In genomic region chr10:86254081-86254480, GRCh38 we compare ENCODE assay signal across 16 cellular contexts.
"Had no signal": no experiment of that assay in that cellular context is flagged by ENCODE, and none has a peak within 500 bp of the region (broad histone marks: within the 10 kb centered on the region; RNA-seq: fewer than 3 reads in every experiment).

No MANE protein-coding gene starts in this region.

- H3K36me3 Mint-ChIP-seq: activated naive CD8-positive, alpha-beta T cell treated with anti-CD3 and anti-CD28 coated beads, Interleukin-2, amount 10 ng/mL, durations not matched to agents 7 days and 5 days; type B pancreatic cell had no signal

- H3K4me3 ChIP-seq: ascending aorta, heart right ventricle, mucosa of descending colon had no signal

- H3K27me3 ChIP-seq: ascending aorta had no signal

- H3K36me3 ChIP-seq: ascending aorta, heart right ventricle had no signal

- H3K27ac ChIP-seq: ascending aorta, heart right ventricle had no signal

- H3K27me3 Mint-ChIP-seq: activated naive CD8-positive, alpha-beta T cell treated with anti-CD3 and anti-CD28 coated beads, Interleukin-2, amount 10 ng/mL, durations not matched to agents 7 days and 5 days had no signal

- H3K9me3 ChIP-seq: ascending aorta had no signal

- ATAC-seq: heart right ventricle; naive thymus-derived CD8-positive, alpha-beta T cell; T-helper 17 cell had no signal

- H3K4me1 Mint-ChIP-seq: activated naive CD8-positive, alpha-beta T cell treated with anti-CD3 and anti-CD28 coated beads, Interleukin-2, amount 10 ng/mL, durations not matched to agents 7 days and 5 days; naive thymus-derived CD8-positive, alpha-beta T cell had no signal

- H3K4me1 ChIP-seq: ascending aorta had no signal

- H3K27ac Mint-ChIP-seq: activated naive CD8-positive, alpha-beta T cell treated with anti-CD3 and anti-CD28 coated beads, Interleukin-2, amount 10 ng/mL, durations not matched to agents 7 days and 5 days; T-helper 17 cell; type B pancreatic cell had no signal

- H3K4me3 Mint-ChIP-seq: activated naive CD8-positive, alpha-beta T cell treated with anti-CD3 and anti-CD28 coated beads, Interleukin-2, amount 10 ng/mL, durations not matched to agents 7 days and 5 days; naive thymus-derived CD8-positive, alpha-beta T cell; T-helper 17 cell; type B pancreatic cell had no signal

- DNase-seq: activated CD4-positive, alpha-beta T cell treated with anti-CD3 and anti-CD28 coated beads, Interleukin-2, amount 50 U/mL, for 4 hours; activated CD4-positive, CD25-positive, alpha-beta regulatory T cell; activated naive CD8-positive, alpha-beta T cell treated with anti-CD3 and anti-CD28 coated beads, Interleukin-2, amount 10 ng/mL, durations not matched to agents 7 days and 5 days; activated T-cell treated with anti-CD3 and anti-CD28 coated beads, Interleukin-2, amount 50 U/mL, for 48 hours; effector CD4-positive, alpha-beta T cell; heart right ventricle; mucosa of descending colon; stimulated activated naive CD4-positive, alpha-beta T cell treated with Interleukin-2 at 50 U/mL for 16 hours; T-helper 17 cell had no signal

- FAIRE-seq: colon, frontal cortex, islet of Langerhans, TTC549 had no signal
